In genomic region chrX:63751481-63751880, GRCh38 we compare ENCODE assay signal across 14 cellular contexts. TPM values are rescaled to one million over a fixed set of nuclear protein-coding genes. Genes with fewer than 3 reads are reported as not detected.
DNase-seq lines count a peak whose midpoint lies in the region; ATAC-seq and TF ChIP-seq lines count a peak whose summit lies in the region.
"Had no signal": no experiment of that assay in that cellular context is flagged by ENCODE, and none has a peak within 500 bp of the region (broad histone marks: within the 10 kb centered on the region; RNA-seq: fewer than 3 reads in every experiment).

No MANE protein-coding gene starts in this region.

- H3K9me3 ChIP-seq in WERI-Rb-1 (ENCODE audit: severe bottlenecking) (no peaks in the 10 kb centered on the region), iPS-20b (ENCODE audit: insufficient read depth, low read depth, low read length) (no peaks in the 10 kb centered on the region), tibial artery (no peaks in the 10 kb centered on the region), gastroesophageal sphincter (no peaks in the 10 kb centered on the region), PC-3 (ENCODE audit: low read length) (no peaks in the 10 kb centered on the region)
- H3K9me3 ChIP-seq: BLaER1 treated with 17β-estradiol and CSF1 and Interleukin-3, amounts not matched to agents 10 nM and 100 nM; suprapubic skin had no signal

- POLR2A ChIA-PET in PC-3 (lab: Charles Lee; ENCODE audit: unreplicated experiment), result no interaction called here

- no peaks in the 10 kb centered on the region for H4K20me1 ChIP-seq in PC-3 (ENCODE audit: low read length)
- H4K20me1 ChIP-seq: BLaER1 treated with 17β-estradiol and CSF1 and Interleukin-3, amounts not matched to agents 10 nM and 100 nM had no signal

- peak overlapping the region; percentile 80 for H3K27ac ChIP-seq in WERI-Rb-1
- no peak overlapping the region for H3K27ac ChIP-seq in iPS-20b (ENCODE audit: low read length)
- H3K27ac ChIP-seq in tibial artery, result peak overlapping the region; percentile 87 to 93
- H3K27ac ChIP-seq in gastroesophageal sphincter, result no peak overlapping the region
- no peak overlapping the region for H3K27ac ChIP-seq in PC-3 (ENCODE audit: low read length)
- H3K27ac ChIP-seq: 22Rv1; BLaER1 treated with 17β-estradiol and CSF1 and Interleukin-3, amounts not matched to agents 10 nM and 100 nM; suprapubic skin had no signal

- DNase-seq in DMS 273 (lab: John Stamatoyannopoulos, UW; ENCODE audit: unreplicated experiment), result peak; percentile 11
- no peak for DNase-seq in DMS 273 treated with DMSO at 0.1 percent for 48 hours (lab: John Stamatoyannopoulos, UW)
- no peak for DNase-seq in WERI-Rb-1
- DNase-seq in tibial artery, result no peak
- no peak for DNase-seq in PC-3
- DNase-seq: DMS79, SHP77 had no signal

- H3K4me1 ChIP-seq in iPS-20b (ENCODE audit: insufficient read depth, low read length) (peaks cover 23% of the 10 kb centered on the region; the same call in 1 of the 2 replicates), tibial artery (peaks cover 0 to 67% (median 10%) of the 10 kb centered on the region in 4 donors), gastroesophageal sphincter (peaks cover 0 to 53% (median 3%) of the 10 kb centered on the region in 3 donors), PC-3 (ENCODE audit: insufficient read depth, low read length) (0 out of 2 replicates have a peak, but pooled peaks cover 3% of the 10 kb centered on the region)

- intact Hi-C loops in tibial artery (cut with DNase I; ENCODE audit: low total_unique reads) (no loop called here), PC-3 (cut with micrococcal nuclease) (no loop called here)

- no peak for ATAC-seq in gastroesophageal sphincter
- no peak for ATAC-seq in PC-3
- ATAC-seq in HG02571 (IDR thresholded peaks at IDR 0.05; ENCODE audit: unreplicated experiment), result no peak
- ATAC-seq: left lobe of liver had no signal

- H3K79me2 ChIP-seq in PC-3 (ENCODE audit: low read length), result peaks cover 31% of the 10 kb centered on the region

- H3K9ac ChIP-seq in iPS-20b (ENCODE audit: low read depth, low read length), result no peak overlapping the region
- H3K9ac ChIP-seq in PC-3 (ENCODE audit: low read length), result no peak overlapping the region
- H3K9ac ChIP-seq: BLaER1 treated with 17β-estradiol and CSF1 and Interleukin-3, amounts not matched to agents 10 nM and 100 nM had no signal

- H2AFZ ChIP-seq in PC-3 (ENCODE audit: low read length), result no peak overlapping the region

- H3K4me2 ChIP-seq in PC-3 (ENCODE audit: low read length), result no peak overlapping the region

- CTCF ChIA-PET in PC-3 (lab: Charles Lee), result interaction anchor here (0.6 kb wide), 1 partner anchor 61 kb away, joined by 3 read pairs; no protein-coding TSS in a partner anchor

- no peak for TF ChIP-seq CTCF in WERI-Rb-1 (IDR thresholded peaks at IDR 0.05; ENCODE audit: low read depth, low read length)
- TF ChIP-seq CTCF in tibial artery (IDR thresholded peaks at IDR 0.05), result no peak
- no peak for TF ChIP-seq CTCF in gastroesophageal sphincter (IDR thresholded peaks at IDR 0.05)
- no peak for TF ChIP-seq CTCF in PC-3 (conservative IDR thresholded peaks at IDR 0.05; ENCODE audit: low read depth, low read length)

- H3K27me3 ChIP-seq in WERI-Rb-1 (ENCODE audit: insufficient read depth, low read depth, severe bottlenecking), result no peaks in the 10 kb centered on the region
- no peaks in the 10 kb centered on the region for H3K27me3 ChIP-seq in iPS-20b (ENCODE audit: insufficient read depth, low read length)
- H3K27me3 ChIP-seq in tibial artery, result no peaks in the 10 kb centered on the region
- H3K27me3 ChIP-seq in gastroesophageal sphincter, result no peaks in the 10 kb centered on the region
- H3K27me3 ChIP-seq in PC-3 (ENCODE audit: low read length), result no peaks in the 10 kb centered on the region
- H3K27me3 ChIP-seq: suprapubic skin had no signal

- 80 to 89% methylated on average over 1 of the region's 2 CpGs for WGBS in gastroesophageal sphincter (ENCODE audit: low coverage in 1 of 2), 2 donors

- H3K4me3 ChIP-seq in WERI-Rb-1 (ENCODE audit: low read depth, low read length) (peak overlapping the region; percentile 16; the same call in 1 of the 2 replicates), iPS-20b (ENCODE audit: low read length) (peak overlapping the region; percentile 22), tibial artery (peak overlapping the region; percentile 18 to 68), gastroesophageal sphincter (no peak overlapping the region), PC-3 (ENCODE audit: low read length) (no peak overlapping the region)
- H3K4me3 ChIP-seq: BLaER1 treated with 17β-estradiol and CSF1 and Interleukin-3, amounts not matched to agents 10 nM and 100 nM; suprapubic skin had no signal

- H3K9me2 ChIP-seq in PC-3 (replicated peaks; ENCODE audit: low read length), result no peaks in the 10 kb centered on the region

- TF ChIP-seq POLR2A in gastroesophageal sphincter (IDR thresholded peaks at IDR 0.05), result no peak

- no TSS peak for BruUV-seq in PC-3 (replicated peaks; lab: Mats Ljungman, UMichigan)

- no peaks in the 10 kb centered on the region for H3F3A ChIP-seq in PC-3 (ENCODE audit: low read length, unreplicated experiment)

- TF ChIP-seq EP300 in gastroesophageal sphincter (IDR thresholded peaks at IDR 0.05), result no peak

- no peaks in the 10 kb centered on the region for H3K36me3 ChIP-seq in WERI-Rb-1
- no peaks in the 10 kb centered on the region for H3K36me3 ChIP-seq in iPS-20b (ENCODE audit: insufficient read depth, low read depth, low read length)
- no peaks in the 10 kb centered on the region for H3K36me3 ChIP-seq in tibial artery
- no peaks in the 10 kb centered on the region for H3K36me3 ChIP-seq in gastroesophageal sphincter
- no peaks in the 10 kb centered on the region for H3K36me3 ChIP-seq in PC-3 (ENCODE audit: low read depth, low read length)
- H3K36me3 ChIP-seq: BLaER1 treated with 17β-estradiol and CSF1 and Interleukin-3, amounts not matched to agents 10 nM and 100 nM; suprapubic skin had no signal

RNA-seq across cellular contexts. Expression of gene ARHGEF9, which starts 33.5 kb away (rescaled TPM):
- total RNA-seq in gastroesophageal sphincter (10 to 100 TPM; 20.0 to 40.3 (median 31.4) TPM), PC-3 (2014; rRNA removed) (8.3 TPM in 2 replicates)

Comparison
In these comparisons a context has a peak if more than half of its experiments do, and no peak if none do; other contexts are left out.
1. H3K27ac ChIP-seq: peak in WERI-Rb-1 (single experiment) and tibial artery (2 of 2); none in iPS-20b (single experiment), gastroesophageal sphincter (0 of 4) and PC-3 (single experiment).
2. H3K4me3 ChIP-seq: peak in WERI-Rb-1 (single experiment), iPS-20b (single experiment) and tibial artery (2 of 2); none in gastroesophageal sphincter (0 of 2) and PC-3 (single experiment).